23 cellular contexts compared by ENCODE assay signal in genomic region chr7:34225193-34225592, GRCh38.
"Had no signal": no experiment of that assay in that cellular context is flagged by ENCODE, and none has a peak within 500 bp of the region (broad histone marks: within the 10 kb centered on the region; RNA-seq: fewer than 3 reads in every experiment).

No MANE protein-coding gene starts in this region.

- H3K4me1 ChIP-seq: breast epithelium, colonic mucosa, gastroesophageal sphincter, prostate gland, right atrium auricular region, thyroid gland, upper lobe of right lung had no signal

- H3K9me3 ChIP-seq: colonic mucosa, prostate gland, thyroid gland, upper lobe of right lung had no signal

- H3K4me3 ChIP-seq: breast epithelium, colonic mucosa, dorsolateral prefrontal cortex, gastroesophageal sphincter, prostate gland, right atrium auricular region, thyroid gland, upper lobe of right lung had no signal

- DNase-seq: activated CD4-positive, alpha-beta T cell treated with anti-CD3 and anti-CD28 coated beads, Interleukin-2, amount 50 U/mL, for 4 hours; activated CD8-positive, alpha-beta memory T cell treated with anti-CD3 and anti-CD28 coated beads for 24 hours; activated CD8-positive, alpha-beta memory T cell treated with anti-CD3 and anti-CD28 coated beads, Interleukin-2, amount 50 U/mL, for 4 hours; activated naive CD4-positive, alpha-beta T cell; activated T-cell treated with anti-CD3 and anti-CD28 coated beads, Interleukin-2, amount 50 U/mL, for 24 hours; colonic mucosa; dorsolateral prefrontal cortex; head of caudate nucleus; hypothalamus; left ventricle myocardium superior; mammary epithelial cell; midbrain; stimulated activated CD4-positive, alpha-beta T cell treated with anti-CD3 and anti-CD28 coated beads, Interleukin-4, amount 100 ng/mL, for 24 hours; stimulated activated naive CD8-positive, alpha-beta T cell treated with anti-CD3 and anti-CD28 coated beads, Interleukin-15, Interleukin-2, amounts not matched to agents 100 U/mL and 50 U/mL, for 24 hours; T-helper 9 cell; thyroid gland; upper lobe of right lung had no signal

- H3K36me3 ChIP-seq: breast epithelium, colonic mucosa, gastroesophageal sphincter, prostate gland, right atrium auricular region, thyroid gland, upper lobe of right lung had no signal

- ATAC-seq: gastroesophageal sphincter; left ventricle myocardium superior; natural killer cell treated with Interleukin-12 subunit alpha and Interleukin-12 subunit beta and Interleukin-15 and Interleukin-18, amount 100 ng/mL, for 72 hours; stimulated activated naive CD8-positive, alpha-beta T cell treated with anti-CD3 and anti-CD28 coated beads, Interleukin-15, Interleukin-2, amounts not matched to agents 100 U/mL and 50 U/mL, for 24 hours; upper lobe of right lung had no signal

- H3K27ac ChIP-seq: breast epithelium, colonic mucosa, epithelial cell of prostate, gastroesophageal sphincter, prostate gland, right atrium auricular region, thyroid gland, upper lobe of right lung had no signal

- H3K27me3 ChIP-seq: colonic mucosa, gastroesophageal sphincter, right atrium auricular region, thyroid gland, upper lobe of right lung had no signal
